ENCODE assay signal across 24 cellular contexts in genomic region chr12:71070416-71071155, GRCh38.
DNase-seq lines count a peak whose midpoint lies in the region; ATAC-seq, FAIRE-seq and TF ChIP-seq lines count a peak whose summit lies in the region.
"Had no signal": no experiment of that assay in that cellular context is flagged by ENCODE, and none has a peak within 500 bp of the region (broad histone marks: within the 10 kb centered on the region; RNA-seq: fewer than 3 reads in every experiment).

No MANE protein-coding gene starts in this region.

- intact Hi-C loops in vagina (cut with DNase I): no loop called here

- H3K9me3 ChIP-seq in astrocyte (ENCODE audit: insufficient read depth, low read depth, low read length) (no peaks in the 10 kb centered on the region), vagina (no peaks in the 10 kb centered on the region)
- H3K9me3 ChIP-seq: BE2C, SJCRH30 had no signal

- TF ChIP-seq POLR2A in vagina (IDR thresholded peaks at IDR 0.05): no peak

- H3K4me3 Mint-ChIP-seq in astrocyte (ENCODE audit: unreplicated experiment): no peak overlapping the region
- H3K4me3 Mint-ChIP-seq: CD4-positive, CD25-positive, alpha-beta regulatory T cell; GM23338 had no signal

- no peak for ATAC-seq in GM21367 (IDR thresholded peaks at IDR 0.05; ENCODE audit: unreplicated experiment)
- ATAC-seq: GM23338, HCT116 had no signal

- no peak overlapping the region for H3K9ac ChIP-seq in astrocyte (ENCODE audit: low read length)

- H4K20me1 ChIP-seq in astrocyte (ENCODE audit: insufficient read depth, low read length): no peaks in the 10 kb centered on the region

- H3K36me3 Mint-ChIP-seq in astrocyte (ENCODE audit: low read depth, unreplicated experiment): no peaks in the 10 kb centered on the region
- H3K36me3 Mint-ChIP-seq: CD4-positive, CD25-positive, alpha-beta regulatory T cell had no signal

- H3K4me1 ChIP-seq in astrocyte (ENCODE audit: insufficient read depth, low read length): no peaks in the 10 kb centered on the region
- no peaks in the 10 kb centered on the region for H3K4me1 ChIP-seq in vagina
- H3K4me1 ChIP-seq: SJCRH30 had no signal

- H3K9me3 Mint-ChIP-seq in astrocyte (ENCODE audit: unreplicated experiment): no peaks in the 10 kb centered on the region
- H3K9me3 Mint-ChIP-seq: GM23338 had no signal

- H3K27ac Mint-ChIP-seq in astrocyte (ENCODE audit: unreplicated experiment): no peak overlapping the region
- H3K27ac Mint-ChIP-seq: CD4-positive, CD25-positive, alpha-beta regulatory T cell; GM23338 had no signal

- no peak for FAIRE-seq in astrocyte (lab: Jason Lieb, UNC)
- FAIRE-seq: A204.1, GM12891, HTR-8/SVneo, RCC 7860 had no signal

- DNase-seq in A172 (ENCODE audit: low spot score) (peak; percentile 48), HCEC 1CT (peak; percentile 86), astrocyte (ENCODE audit: low read depth) (peak; percentile 14), fibroblast of the conjunctiva (ENCODE audit: low read depth) (peak; percentile 75), CD1c-positive myeloid dendritic cell (ENCODE audit: extremely low spot score) (no peak), vagina (ENCODE audit: extremely low spot score in 2 of 2) (no peak)
- DNase-seq: BE2C; CD4-positive, CD25-positive, alpha-beta regulatory T cell; DND-41; KG1; MV-4-11; NCI-H1105 treated with DMSO at 0.1 percent for 48 hours; NCI-H2081 treated with DMSO at 0.1 percent for 48 hours; NCI-H2171 treated with DMSO at 0.1 percent for 48 hours; NCI-H524 treated with DMSO at 0.1 percent for 48 hours; NCI-H82; SJCRH30 had no signal

- no peak for TF ChIP-seq CTCF in astrocyte (IDR thresholded peaks at IDR 0.05; ENCODE audit: insufficient read depth, low read depth, low read length)
- no peak for TF ChIP-seq CTCF in vagina (IDR thresholded peaks at IDR 0.05)

- H3K4me3 ChIP-seq in astrocyte (ENCODE audit: insufficient read depth, low read depth, low read length) (no peak overlapping the region), vagina (no peak overlapping the region)
- H3K4me3 ChIP-seq: GM23338, SJCRH30 had no signal

- H3K79me2 ChIP-seq in astrocyte (ENCODE audit: insufficient read depth, low read length): no peaks in the 10 kb centered on the region

- H3K27ac ChIP-seq in astrocyte (ENCODE audit: low read depth, low read length): no peak overlapping the region
- H3K27ac ChIP-seq in vagina: no peak overlapping the region
- H3K27ac ChIP-seq: SJCRH30 had no signal

- H3K36me3 ChIP-seq in astrocyte (ENCODE audit: insufficient read depth, low read length) (no peaks in the 10 kb centered on the region), vagina (no peaks in the 10 kb centered on the region)
- H3K36me3 ChIP-seq: BE2C, SJCRH30 had no signal

- no peak overlapping the region for H2AFZ ChIP-seq in astrocyte (ENCODE audit: low read depth, low read length)
- H2AFZ ChIP-seq: GM23338 had no signal

- H3K4me2 ChIP-seq in astrocyte (ENCODE audit: low read length): no peak overlapping the region
- H3K4me2 ChIP-seq: GM23338 had no signal

- H3K27me3 Mint-ChIP-seq in astrocyte (ENCODE audit: low read depth, unreplicated experiment): no peaks in the 10 kb centered on the region
- H3K27me3 Mint-ChIP-seq: CD4-positive, CD25-positive, alpha-beta regulatory T cell had no signal

- no peaks in the 10 kb centered on the region for H3K4me1 Mint-ChIP-seq in astrocyte (ENCODE audit: low read depth, unreplicated experiment)
- H3K4me1 Mint-ChIP-seq: CD4-positive, CD25-positive, alpha-beta regulatory T cell had no signal

- no peaks in the 10 kb centered on the region for H3K27me3 ChIP-seq in astrocyte (ENCODE audit: insufficient read depth, low read length)
- H3K27me3 ChIP-seq in vagina: no peaks in the 10 kb centered on the region
- H3K27me3 ChIP-seq: BE2C, SJCRH30 had no signal

Comparison
In these comparisons a context has a peak if more than half of its experiments do, and no peak if none do; other contexts are left out.
1. DNase-seq: peak in A172 (single experiment), HCEC 1CT (single experiment), astrocyte (single experiment) and fibroblast of the conjunctiva (single experiment); none in CD1c-positive myeloid dendritic cell (single experiment) and vagina (0 of 2).